In the genomic region with DNA sequence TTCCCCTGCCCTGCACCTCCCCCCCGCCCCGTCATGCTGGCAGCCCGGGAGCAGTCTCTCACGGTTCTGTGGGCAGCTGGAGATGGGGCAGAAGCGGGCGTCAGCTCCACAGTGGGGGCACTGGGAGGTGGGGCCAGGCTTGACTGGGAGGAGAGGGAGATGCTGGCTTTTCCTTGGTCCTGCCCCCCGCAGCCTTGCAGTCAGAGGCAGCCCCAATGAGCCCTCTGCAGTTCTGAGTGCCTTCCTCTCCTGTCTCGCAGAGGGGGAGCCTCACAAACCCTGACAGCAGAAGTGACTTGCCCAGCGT, we compare ENCODE assay signal across 10 cellular contexts. TPM values are rescaled to one million over a fixed set of nuclear protein-coding genes. Genes with fewer than 3 reads are reported as not detected.
DNase-seq lines count a peak whose midpoint lies in the region; ATAC-seq and TF ChIP-seq lines count a peak whose summit lies in the region.
"Had no signal": no experiment of that assay in that cellular context is flagged by ENCODE, and none has a peak within 500 bp of the region (broad histone marks: within the 10 kb centered on the region; RNA-seq: fewer than 3 reads in every experiment).

No MANE protein-coding gene starts in this region.

- CTCF ChIA-PET in Calu3 (lab: Charles Lee) = interaction anchor here (0.8 to 1.2 kb wide), 2 partner anchors 9 to 46 kb away, joined by 3 read pairs; no protein-coding TSS in a partner anchor

- no peak for TF ChIP-seq CTCF in Calu3 (IDR thresholded peaks at IDR 0.05; ENCODE audit: unreplicated experiment)

- peak overlapping the region; percentile 28 for H3K27ac Mint-ChIP-seq in Calu3 (ENCODE audit: unreplicated experiment)
- H3K27ac Mint-ChIP-seq: activated CD4-positive, alpha-beta memory T cell treated with anti-CD3 and anti-CD28 coated beads for 36 hours had no signal

- no peaks in the 10 kb centered on the region for H3K27me3 Mint-ChIP-seq in Calu3 (ENCODE audit: unreplicated experiment)
- H3K27me3 Mint-ChIP-seq: activated CD4-positive, alpha-beta memory T cell treated with anti-CD3 and anti-CD28 coated beads for 36 hours had no signal

- ATAC-seq in sciatic nerve (peak; percentile 11), HG03432 (IDR thresholded peaks at IDR 0.05; ENCODE audit: unreplicated experiment) (no peak), GM18873 (IDR thresholded peaks at IDR 0.05; ENCODE audit: low FRiP score, unreplicated experiment) (no peak)
- ATAC-seq: K562 had no signal

- H3K9me3 Mint-ChIP-seq in Calu3 (ENCODE audit: low read depth, unreplicated experiment) = no peaks in the 10 kb centered on the region
- H3K9me3 Mint-ChIP-seq: activated CD4-positive, alpha-beta memory T cell treated with anti-CD3 and anti-CD28 coated beads for 36 hours had no signal

- peak overlapping the region; percentile 7 for H3K4me3 Mint-ChIP-seq in Calu3 (ENCODE audit: low read depth, unreplicated experiment)
- H3K4me3 Mint-ChIP-seq: activated CD4-positive, alpha-beta memory T cell treated with anti-CD3 and anti-CD28 coated beads for 36 hours had no signal

- intact Hi-C loops in Calu3 (cut with micrococcal nuclease; ENCODE audit: unreplicated experiment) = loop anchor here (10.0 kb wide), 1 partner anchor 56 kb away; no protein-coding TSS in a partner anchor
- intact Hi-C loops in sciatic nerve (cut with DNase I) = no loop called here

- no TSS peak for BruUV-seq in Calu3 (replicated peaks; lab: Mats Ljungman, UMichigan)

- peaks cover 55% of the 10 kb centered on the region for H3K4me1 Mint-ChIP-seq in Calu3 (ENCODE audit: low read depth, unreplicated experiment)

- DNase-seq in Calu3 (no peak), astrocyte of the hippocampus (ENCODE audit: low read depth, low spot score) (peak; percentile 71), hypothalamus (lab: John Stamatoyannopoulos, UW) (peak in 27 of 51 donors; percentile 17 to 67 (median 47)), sciatic nerve (ENCODE audit: low spot score) (no peak), Kasumi-1 (lab: John Stamatoyannopoulos, UW) (no peak), germinal center (ENCODE audit: low spot score) (no peak)
- DNase-seq: activated CD4-positive, alpha-beta memory T cell treated with anti-CD3 and anti-CD28 coated beads for 36 hours had no signal

- H3K36me3 Mint-ChIP-seq in Calu3 (ENCODE audit: insufficient read depth, unreplicated experiment) = peaks cover 16% of the 10 kb centered on the region
- H3K36me3 Mint-ChIP-seq: activated CD4-positive, alpha-beta memory T cell treated with anti-CD3 and anti-CD28 coated beads for 36 hours had no signal

RNA-seq across cellular contexts. Expression of gene ARHGEF10L, which starts 21.7 kb away (rescaled TPM):
- total RNA-seq in Calu3 (2022) = 19.6 and 20.1 TPM in 2 replicates
- total RNA-seq in sciatic nerve = 34.3 TPM
- total RNA-seq: activated CD4-positive, alpha-beta memory T cell treated with anti-CD3 and anti-CD28 coated beads for 36 hours had no signal

Comparison
In these comparisons a context has a peak if more than half of its experiments do, and no peak if none do; other contexts are left out.
1. DNase-seq: peak in astrocyte of the hippocampus (single experiment) and hypothalamus (27 of 51); none in Calu3 (single experiment), sciatic nerve (single experiment), Kasumi-1 (0 of 2) and germinal center (single experiment).